ENCODE assay signal across 8 cellular contexts in the genomic region with DNA sequence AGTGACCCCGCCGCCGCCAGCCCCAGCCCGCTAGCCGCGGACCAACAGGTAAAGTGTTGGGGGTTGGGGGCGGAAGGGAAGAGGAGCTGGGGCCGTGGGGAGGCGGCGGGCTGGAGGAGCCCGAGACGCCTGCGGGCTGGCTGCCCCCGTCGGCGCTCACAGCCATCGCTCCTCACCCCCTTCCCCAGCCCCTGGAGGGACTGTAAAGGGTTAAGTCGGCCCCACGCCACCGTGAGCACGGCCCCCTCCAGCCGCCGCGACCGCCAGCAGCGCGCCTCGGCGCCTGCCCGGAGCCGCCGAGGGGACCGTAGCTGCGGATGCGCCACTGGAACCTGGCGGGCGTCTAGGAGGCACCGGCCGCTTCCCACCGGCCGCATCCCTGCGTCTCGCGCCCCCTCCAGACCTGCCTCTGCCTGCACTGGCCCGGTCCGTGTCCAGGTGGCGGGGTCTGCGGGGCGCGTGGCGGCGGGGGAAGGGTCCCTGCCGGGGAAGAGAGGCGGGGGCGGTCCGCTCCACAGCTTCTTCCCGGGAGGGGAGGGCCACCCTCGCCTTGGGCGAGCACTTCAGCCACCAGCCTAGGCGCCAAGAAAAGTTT. TPM values are rescaled to one million over a fixed set of nuclear protein-coding genes. Genes with fewer than 3 reads are reported as not detected.
DNase-seq lines count a peak whose midpoint lies in the region; ATAC-seq and TF ChIP-seq lines count a peak whose summit lies in the region.

No MANE protein-coding gene starts in this region.

- TF ChIP-seq CTCF in activated B cell treated with CpG ODN at 0.5 μM for 24 hours (IDR thresholded peaks at IDR 0.05) (no peak), esophagus muscularis mucosa (IDR thresholded peaks at IDR 0.05) (no peak), nephron (IDR thresholded peaks at IDR 0.05; ENCODE audit: unreplicated experiment in 3 of 3) (no peak)

- peaks cover 11% of the 10 kb centered on the region for H3K4me1 Mint-ChIP-seq in activated B cell treated with CpG ODN at 0.5 μM for 24 hours
- peaks cover 14% of the 10 kb centered on the region for H3K4me1 Mint-ChIP-seq in nephron

- no peaks in the 10 kb centered on the region for H3K9me3 ChIP-seq in esophagus muscularis mucosa

- H3K4me3 Mint-ChIP-seq in activated B cell treated with CpG ODN at 0.5 μM for 24 hours (peak overlapping the region; percentile 89), nephron (peak overlapping the region; percentile 95 to 98 (median 97))

- peaks cover 14 to 29% (median 28%) of the 10 kb centered on the region in 4 donors for H3K4me1 ChIP-seq in esophagus muscularis mucosa

- peak; percentile 1 for ATAC-seq in GM19043 (IDR thresholded peaks at IDR 0.05; ENCODE audit: low read depth, unreplicated experiment)
- ATAC-seq in activated B cell treated with CpG ODN at 0.5 μM for 24 hours (ENCODE audit: low read depth), result no peak
- ATAC-seq in activated CD4-positive, CD25-positive, alpha-beta regulatory T cell treated with anti-CD3 and anti-CD28 coated beads, Interleukin-2, amount 50 U/mL, for 24 hours, result no peak

- H3K4me3 ChIP-seq in esophagus muscularis mucosa, result peak overlapping the region; percentile 69 to 86 (median 78)

- no peaks in the 10 kb centered on the region for H3K36me3 ChIP-seq in esophagus muscularis mucosa

- CTCF ChIA-PET in activated B cell treated with CpG ODN at 0.5 μM for 24 hours (lab: Charles Lee), result interaction anchor here (1.0 kb wide), 4 partner anchors 56 to 364 kb away, joined by 3 read pairs; no protein-coding TSS in a partner anchor

- H3K27ac Mint-ChIP-seq in activated B cell treated with CpG ODN at 0.5 μM for 24 hours (no peak overlapping the region), nephron (no peak overlapping the region)

- peaks cover 29% of the 10 kb centered on the region for H3K27me3 Mint-ChIP-seq in activated B cell treated with CpG ODN at 0.5 μM for 24 hours
- peaks cover 44% of the 10 kb centered on the region for H3K27me3 Mint-ChIP-seq in nephron (ENCODE audit: low read depth)

- DNase-seq in AG20443 (ENCODE audit: low spot score), result peak; percentile 48
- DNase-seq in HK-2 (ENCODE audit: unreplicated experiment), result peak; percentile 47
- peak; percentile 29 for DNase-seq in activated B cell treated with CpG ODN at 0.5 μM for 24 hours
- no peak for DNase-seq in esophagus muscularis mucosa (ENCODE audit: extremely low spot score)
- no peak for DNase-seq in A172 (ENCODE audit: low spot score)

- no peak for TF ChIP-seq POLR2A in esophagus muscularis mucosa (IDR thresholded peaks at IDR 0.05; ENCODE audit: low read depth)

- intact Hi-C loops in activated B cell treated with CpG ODN at 0.5 μM for 24 hours (cut with micrococcal nuclease) (loop anchor here (1.0 to 10.0 kb wide), 5 partner anchors 61 to 559 kb away; partner anchors contain the start of genes EIF2A, SERP1 and SIAH2), esophagus muscularis mucosa (cut with DNase I) (no loop called here)

- peak overlapping the region; percentile 26 to 70 (median 61) for H3K27ac ChIP-seq in esophagus muscularis mucosa (replicated peaks in 1 of 4)

- H3K27me3 ChIP-seq in esophagus muscularis mucosa, result peaks cover 0 to 36% (median 0%) of the 10 kb centered on the region in 4 donors

- WGBS in esophagus muscularis mucosa, result under 1% methylated on average over 39 of the region's 60 CpGs

- H3K36me3 Mint-ChIP-seq in activated B cell treated with CpG ODN at 0.5 μM for 24 hours (ENCODE audit: low read depth) (no peaks in the 10 kb centered on the region), nephron (ENCODE audit: low read depth) (peaks cover 3% of the 10 kb centered on the region)

- no peak for TF ChIP-seq EP300 in esophagus muscularis mucosa (IDR thresholded peaks at IDR 0.05)

- POLR2A ChIA-PET in activated B cell treated with CpG ODN at 0.5 μM for 24 hours (lab: Charles Lee), result interaction anchor here (0.7 to 1.2 kb wide), 3 partner anchors 9 to 307 kb away, joined by 4 to 9 read pairs (median 4); no protein-coding TSS in a partner anchor

- no peaks in the 10 kb centered on the region for H3K9me3 Mint-ChIP-seq in activated B cell treated with CpG ODN at 0.5 μM for 24 hours
- no peaks in the 10 kb centered on the region for H3K9me3 Mint-ChIP-seq in nephron

RNA-seq across cellular contexts. Expression of gene MED12L, which starts 0.5 kb away (rescaled TPM):
- total RNA-seq in activated B cell treated with CpG ODN at 0.5 μM for 24 hours, result 1.5 and 2.6 TPM in 2 replicates
- total RNA-seq in esophagus muscularis mucosa, result under 1 TPM; 0.19 to 0.83 (median 0.41) TPM
- 0.12 TPM in 2 replicates for total RNA-seq in A172 (2014; rRNA removed; shearing (Covaris generic))

Comparison
In these comparisons a context has a peak if more than half of its experiments do, and no peak if none do; other contexts are left out.
1. DNase-seq: peak in AG20443 (single experiment), HK-2 (single experiment) and activated B cell treated with CpG ODN at 0.5 μM for 24 hours (single experiment); none in esophagus muscularis mucosa (single experiment) and A172 (single experiment).